Comparison of ENCODE assay signal across 4 cellular contexts in genomic region chr7:77062557-77062956, GRCh38. TPM values are rescaled to one million over a fixed set of nuclear protein-coding genes. Genes with fewer than 3 reads are reported as not detected.
"Had no signal": no experiment of that assay in that cellular context is flagged by ENCODE, and none has a peak within 500 bp of the region (broad histone marks: within the 10 kb centered on the region; RNA-seq: fewer than 3 reads in every experiment).

Gene SPDYE18 (minus strand): TSS chr7:77062558. CDS start chr7:77060512, 2,046 bp downstream.

RNA-seq across cellular contexts. Expression of gene SPDYE18, which starts in this region (rescaled TPM):
- total RNA-seq: fibroblast of villous mesenchyme, left ventricle myocardium inferior, myocyte had no signal
- polyA plus RNA-seq: mammary epithelial cell had no signal
